In the genomic region with DNA sequence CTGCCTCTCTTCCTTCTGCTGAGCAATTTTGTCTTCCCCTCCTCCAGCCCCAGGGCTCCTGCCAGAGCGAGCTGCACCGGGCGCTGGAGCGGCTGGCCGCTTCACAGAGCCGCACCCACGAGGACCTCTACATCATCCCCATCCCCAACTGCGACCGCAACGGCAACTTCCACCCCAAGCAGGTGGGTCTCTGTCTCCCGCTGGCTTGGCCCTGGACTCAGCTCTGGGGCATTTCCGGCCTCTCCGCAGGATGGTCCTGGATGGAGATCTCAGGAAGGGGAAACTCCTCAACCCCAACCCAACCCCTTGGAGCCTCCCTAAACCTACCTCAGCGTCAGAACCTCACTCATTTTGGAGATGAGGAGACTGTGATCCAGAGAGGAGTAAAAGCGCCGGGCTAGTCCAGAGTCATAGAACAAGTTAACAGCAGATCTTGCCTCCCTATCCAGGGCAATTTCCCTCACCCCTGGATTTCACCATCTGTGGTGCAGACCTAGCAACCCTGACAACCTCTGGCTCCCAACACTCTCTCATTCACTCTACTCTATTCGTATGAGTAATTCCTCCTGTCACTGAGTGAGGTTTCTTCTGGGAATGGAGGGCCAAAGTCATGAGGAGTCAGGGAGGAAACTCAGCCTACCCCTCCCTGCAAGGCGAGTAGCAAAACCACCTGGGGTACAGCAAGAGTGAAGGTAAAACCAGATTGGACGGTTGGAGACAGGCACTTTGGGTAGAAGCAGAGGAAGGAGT, we compare ENCODE assay signal across 19 cellular contexts. TPM values are rescaled to one million over a fixed set of nuclear protein-coding genes. Genes with fewer than 3 reads are reported as not detected.
DNase-seq lines count a peak whose midpoint lies in the region; ATAC-seq and TF ChIP-seq lines count a peak whose summit lies in the region.
"Had no signal": no experiment of that assay in that cellular context is flagged by ENCODE, and none has a peak within 500 bp of the region (broad histone marks: within the 10 kb centered on the region; RNA-seq: fewer than 3 reads in every experiment).

No MANE protein-coding gene starts in this region.

- no peak overlapping the region for H4K8ac ChIP-seq in mesenchymal stem cell (ENCODE audit: low read length)

- H2BK5ac ChIP-seq in mesenchymal stem cell (ENCODE audit: low read depth, low read length, poor library complexity, severe bottlenecking): no peak overlapping the region

- no peak overlapping the region for H2AFZ ChIP-seq in mesenchymal stem cell (ENCODE audit: low read depth, low read length)

- H3K23ac ChIP-seq in mesenchymal stem cell (ENCODE audit: low read length in 2 of 2): peak overlapping the region in 1 of 2 experiments; percentile 28

- 96% methylated on average over 17 of the region's 19 CpGs for WGBS in mesenchymal stem cell

- H3K36me3 ChIP-seq in left ventricle myocardium inferior (peaks cover 52% of the 10 kb centered on the region), right atrium auricular region (peaks cover 48% of the 10 kb centered on the region), ascending aorta (peaks cover 14 to 15% of the 10 kb centered on the region in 2 donors), mesenchymal stem cell (ENCODE audit: control insufficient read depth in 1 of 2, insufficient read depth in 2 of 2, low read depth in 1 of 2, low read length in 2 of 2) (peaks cover 51 to 76% of the 10 kb centered on the region in 2 experiments), uterus (no peaks in the 10 kb centered on the region)
- H3K36me3 ChIP-seq: SJCRH30 had no signal

- no peak overlapping the region for H2BK15ac ChIP-seq in mesenchymal stem cell (ENCODE audit: low read depth, poor library complexity, severe bottlenecking)

- H3K27me3 ChIP-seq in left ventricle myocardium inferior (ENCODE audit: low read depth) (no peaks in the 10 kb centered on the region), right atrium auricular region (no peaks in the 10 kb centered on the region), ascending aorta (no peaks in the 10 kb centered on the region), mesenchymal stem cell (ENCODE audit: control insufficient read depth in 1 of 2, insufficient read depth in 1 of 2, low read length in 2 of 2) (no peaks in the 10 kb centered on the region), uterus (no peaks in the 10 kb centered on the region)
- H3K27me3 ChIP-seq: SJCRH30 had no signal

- TF ChIP-seq POLR2A in uterus (IDR thresholded peaks at IDR 0.05): no peak

- H3K4me3 ChIP-seq in left ventricle myocardium inferior: no peak overlapping the region
- no peak overlapping the region for H3K4me3 ChIP-seq in right atrium auricular region
- H3K4me3 ChIP-seq in ascending aorta: no peak overlapping the region
- H3K4me3 ChIP-seq in mesenchymal stem cell (ENCODE audit: insufficient read depth in 1 of 2, low read depth in 1 of 2, low read length in 2 of 2): peak overlapping the region in 1 of 2 experiments; percentile 31
- H3K4me3 ChIP-seq in uterus: no peak overlapping the region
- H3K4me3 ChIP-seq: SJCRH30 had no signal

- peaks cover 96% of the 10 kb centered on the region for H3K4me1 ChIP-seq in left ventricle myocardium inferior
- peaks cover 0 to 80% of the 10 kb centered on the region in 2 donors for H3K4me1 ChIP-seq in right atrium auricular region
- peaks cover 39 to 44% of the 10 kb centered on the region in 2 donors for H3K4me1 ChIP-seq in ascending aorta
- peaks cover 51% of the 10 kb centered on the region for H3K4me1 ChIP-seq in mesenchymal stem cell (ENCODE audit: control insufficient read depth, insufficient read depth, low read depth, low read length)
- peaks cover 18 to 68% of the 10 kb centered on the region in 2 donors for H3K4me1 ChIP-seq in uterus

- DNase-seq in left ventricle myocardium inferior (no peak), right atrium auricular region (ENCODE audit: low spot score) (no peak), ascending aorta (ENCODE audit: low spot score in 2 of 2) (no peak), mesenchymal stem cell (no peak), uterus (peak in 1 of 2 donors; percentile 41), kidney glomerular epithelial cell (lab: John Stamatoyannopoulos, UW) (no peak), superior temporal gyrus (ENCODE audit: extremely low spot score) (no peak)
- DNase-seq: activated CD8-positive, alpha-beta memory T cell treated with anti-CD3 and anti-CD28 coated beads, Interleukin-2, amount 50 U/mL, for 4 hours; activated naive CD8-positive, alpha-beta T cell treated with anti-CD3 and anti-CD28 coated beads, Interleukin-2, amount 10 ng/mL, durations not matched to agents 7 days and 5 days; cerebellar nuclear complex; DMS153; hippocampal formation; natural killer cell; NCI-H2171; SJCRH30; stimulated activated naive CD8-positive, alpha-beta T cell treated with anti-CD3 and anti-CD28 coated beads, Interleukin-15, amount 100 ng/mL, for 72 hours had no signal

- H3K4me2 ChIP-seq in mesenchymal stem cell (ENCODE audit: low read length, poor library complexity, severe bottlenecking): no peak overlapping the region

- TF ChIP-seq CTCF in left ventricle myocardium inferior (IDR thresholded peaks at IDR 0.05; ENCODE audit: borderline replicate concordance) (no peak), right atrium auricular region (IDR thresholded peaks at IDR 0.05) (no peak), ascending aorta (IDR thresholded peaks at IDR 0.05) (no peak), uterus (IDR thresholded peaks at IDR 0.05) (no peak)

- H4K91ac ChIP-seq in mesenchymal stem cell (ENCODE audit: low read length): no peak overlapping the region

- ATAC-seq in GM21529 (IDR thresholded peaks at IDR 0.05; ENCODE audit: unreplicated experiment): no peak
- ATAC-seq: left lobe of liver; natural killer cell; stimulated activated naive CD8-positive, alpha-beta T cell treated with anti-CD3 and anti-CD28 coated beads, Interleukin-15, amount 100 ng/mL, for 72 hours had no signal

- H3K18ac ChIP-seq in mesenchymal stem cell (ENCODE audit: low read depth in 1 of 2, low read length in 2 of 2): no peak overlapping the region

- peak overlapping the region; percentile 87 for H3K9ac ChIP-seq in mesenchymal stem cell (ENCODE audit: low read length)

- no peak overlapping the region for H3K14ac ChIP-seq in mesenchymal stem cell (ENCODE audit: low read length in 2 of 2)

- H2BK12ac ChIP-seq in mesenchymal stem cell (ENCODE audit: low read length in 2 of 2): no peak overlapping the region

- H3K79me1 ChIP-seq in mesenchymal stem cell (replicated peaks; ENCODE audit: low read length, poor library complexity, severe bottlenecking): peaks cover 1% of the 10 kb centered on the region

- intact Hi-C loops in left ventricle myocardium inferior (cut with micrococcal nuclease): no loop called here
- intact Hi-C loops in ascending aorta (cut with DNase I): loop anchor here (5.0 kb wide), 1 partner anchor 142 kb away; no protein-coding TSS in a partner anchor
- intact Hi-C loops in uterus (cut with DNase I; ENCODE audit: low total_unique reads): no loop called here

- no peak overlapping the region for H3K4ac ChIP-seq in mesenchymal stem cell (ENCODE audit: low read depth in 1 of 2, low read length in 2 of 2)

- no peak overlapping the region for H2BK120ac ChIP-seq in mesenchymal stem cell (ENCODE audit: low read depth, low read length)

- H3K27ac ChIP-seq in left ventricle myocardium inferior (replicated peaks) (peak overlapping the region; percentile 97), right atrium auricular region (peak overlapping the region in 1 of 2 donors; percentile 73), ascending aorta (peak overlapping the region; percentile 9 to 73), mesenchymal stem cell (ENCODE audit: low read length, poor library complexity, severe bottlenecking) (peak overlapping the region; percentile 4), uterus (peak overlapping the region; percentile 94 to 97)
- H3K27ac ChIP-seq: SJCRH30, VCaP had no signal

- no peaks in the 10 kb centered on the region for H3K9me3 ChIP-seq in left ventricle myocardium inferior (replicated peaks)
- H3K9me3 ChIP-seq in right atrium auricular region: no peaks in the 10 kb centered on the region
- no peaks in the 10 kb centered on the region for H3K9me3 ChIP-seq in ascending aorta
- no peaks in the 10 kb centered on the region for H3K9me3 ChIP-seq in mesenchymal stem cell (ENCODE audit: control insufficient read depth, low read length)
- H3K9me3 ChIP-seq in uterus: no peaks in the 10 kb centered on the region
- H3K9me3 ChIP-seq: SJCRH30 had no signal

- peak overlapping the region; percentile 41 for H2AK5ac ChIP-seq in mesenchymal stem cell (ENCODE audit: low read length, severe bottlenecking)

RNA-seq across cellular contexts. Expression of gene IGFBP4, which starts 10.8 kb away (rescaled TPM):
- total RNA-seq in left ventricle myocardium inferior (130 TPM), right atrium auricular region (100 to 1,000 TPM in 1 of 2 donors, 10 to 100 TPM in 1; 81.0 to 237 TPM), ascending aorta (1,295 TPM), uterus (1,000 to 10,000 TPM in 1 of 4 donors, 100 to 1,000 TPM in 3; 331 to 1,351 (median 418) TPM)
- polyA plus RNA-seq in mesenchymal stem cell (2013, experiment 1 of 2): 339 TPM
- 339 TPM for polyA plus RNA-seq in mesenchymal stem cell (2013, experiment 2 of 2)

RNA-seq across cellular contexts. Expression of gene TOP2A, which starts 36.4 kb away (rescaled TPM):
- 2.1 TPM for total RNA-seq in left ventricle myocardium inferior
- 1 to 10 TPM in 1 of 2 donors, under 1 TPM in 1; 0.31 to 3.7 TPM for total RNA-seq in right atrium auricular region
- total RNA-seq in ascending aorta: 0.11 TPM
- 14.5 TPM for polyA plus RNA-seq in mesenchymal stem cell (2013, experiment 1 of 2)
- 15.0 TPM for polyA plus RNA-seq in mesenchymal stem cell (2013, experiment 2 of 2)
- 100 to 1,000 TPM in 1 of 4 donors, 1 to 10 TPM in 1, under 1 TPM in 1, not detected in 1; 0.26 to 145 (median 1.9) TPM for total RNA-seq in uterus

RNA-seq across cellular contexts. Expression of gene TNS4, which starts 47.4 kb away (rescaled TPM):
- total RNA-seq in left ventricle myocardium inferior (not detected), right atrium auricular region (not detected), ascending aorta (not detected), uterus (1 to 10 TPM in 1 of 4 donors, under 1 TPM in 2, not detected in 1; 0.09 to 2.6 (median 0.28) TPM)
- not detected for polyA plus RNA-seq in mesenchymal stem cell (2013, experiment 1 of 2)
- polyA plus RNA-seq in mesenchymal stem cell (2013, experiment 2 of 2): 0.12 TPM
- total RNA-seq: SJCRH30 had no signal
